In genomic region chr10:3740157-3740871, GRCh38 we compare ENCODE assay signal across 9 cellular contexts. TPM values are rescaled to one million over a fixed set of nuclear protein-coding genes. Genes with fewer than 3 reads are reported as not detected.
A peak's percentile ranks its signal among the peaks of the same experiment; 100 is the strongest.
DNase-seq lines count a peak whose midpoint lies in the region; ATAC-seq and TF ChIP-seq lines count a peak whose summit lies in the region.
"Had no signal": no experiment of that assay in that cellular context is flagged by ENCODE, and none has a peak within 500 bp of the region (broad histone marks: within the 10 kb centered on the region; RNA-seq: fewer than 3 reads in every experiment).

No MANE protein-coding gene starts in this region.

- DNase-seq in activated naive CD4-positive, alpha-beta T cell treated with anti-CD3 and anti-CD28 coated beads for 36 hours: no peak
- DNase-seq in activated naive CD4-positive, alpha-beta T cell (lab: John Stamatoyannopoulos, UW): no peak
- no peak for DNase-seq in activated T-helper 1 cell treated with anti-CD3 and anti-CD28 coated beads, Interleukin-12 subunit alpha, Interleukin-12 subunit beta, Interleukin-2, Interleukin-4 antibody, amounts not matched to agents 30 ng/mL and 10 ng/mL and 1 ng/mL, durations not matched to agents 14 hours and 24 hours and 36 hours (ENCODE audit: low spot score)
- no peak for DNase-seq in omental fat pad (ENCODE audit: low spot score)
- no peak for DNase-seq in smooth muscle cell (lab: John Stamatoyannopoulos, UW; ENCODE audit: unreplicated experiment)

- no peaks in the 10 kb centered on the region for H3K36me3 ChIP-seq in smooth muscle cell (ENCODE audit: low read depth)

- CTCF ChIA-PET in activated naive CD4-positive, alpha-beta T cell treated with anti-CD3 and anti-CD28 coated beads for 36 hours (lab: Charles Lee): interaction anchor here (0.8 kb wide), 1 partner anchor 546 kb away, joined by 3 read pairs; no protein-coding TSS in a partner anchor

- no peaks in the 10 kb centered on the region for H3K9me3 Mint-ChIP-seq in activated naive CD4-positive, alpha-beta T cell treated with anti-CD3 and anti-CD28 coated beads for 36 hours
- no peaks in the 10 kb centered on the region for H3K9me3 Mint-ChIP-seq in activated T-helper 1 cell treated with anti-CD3 and anti-CD28 coated beads, Interleukin-12 subunit alpha, Interleukin-12 subunit beta, Interleukin-2, Interleukin-4 antibody, amounts not matched to agents 30 ng/mL and 10 ng/mL and 1 ng/mL, durations not matched to agents 14 hours and 24 hours and 36 hours
- H3K9me3 Mint-ChIP-seq: nephron had no signal

- intact Hi-C loops in activated naive CD4-positive, alpha-beta T cell treated with anti-CD3 and anti-CD28 coated beads for 36 hours (cut with micrococcal nuclease): loop anchor here (1.0 to 5.0 kb wide), 10 partner anchors 18 to 1552 kb away; no protein-coding TSS in a partner anchor
- intact Hi-C loops in activated T-helper 1 cell treated with anti-CD3 and anti-CD28 coated beads, Interleukin-12 subunit alpha, Interleukin-12 subunit beta, Interleukin-2, Interleukin-4 antibody, amounts not matched to agents 30 ng/mL and 10 ng/mL and 1 ng/mL, durations not matched to agents 14 hours and 24 hours and 36 hours (cut with micrococcal nuclease): loop anchor here (1.0 to 2.0 kb wide), 4 partner anchors 18 to 117 kb away; no protein-coding TSS in a partner anchor

- no peaks in the 10 kb centered on the region for H3K27me3 Mint-ChIP-seq in activated naive CD4-positive, alpha-beta T cell treated with anti-CD3 and anti-CD28 coated beads for 36 hours (ENCODE audit: low read depth)
- no peaks in the 10 kb centered on the region for H3K27me3 Mint-ChIP-seq in activated T-helper 1 cell treated with anti-CD3 and anti-CD28 coated beads, Interleukin-12 subunit alpha, Interleukin-12 subunit beta, Interleukin-2, Interleukin-4 antibody, amounts not matched to agents 30 ng/mL and 10 ng/mL and 1 ng/mL, durations not matched to agents 14 hours and 24 hours and 36 hours (ENCODE audit: insufficient read depth)

- H3K4me3 Mint-ChIP-seq in activated naive CD4-positive, alpha-beta T cell treated with anti-CD3 and anti-CD28 coated beads for 36 hours: no peak overlapping the region
- H3K4me3 Mint-ChIP-seq in activated T-helper 1 cell treated with anti-CD3 and anti-CD28 coated beads, Interleukin-12 subunit alpha, Interleukin-12 subunit beta, Interleukin-2, Interleukin-4 antibody, amounts not matched to agents 30 ng/mL and 10 ng/mL and 1 ng/mL, durations not matched to agents 14 hours and 24 hours and 36 hours: no peak overlapping the region
- H3K4me3 Mint-ChIP-seq: nephron had no signal

- peaks cover 31% of the 10 kb centered on the region for H3K4me1 Mint-ChIP-seq in activated naive CD4-positive, alpha-beta T cell treated with anti-CD3 and anti-CD28 coated beads for 36 hours (ENCODE audit: low read depth)
- H3K4me1 Mint-ChIP-seq in activated T-helper 1 cell treated with anti-CD3 and anti-CD28 coated beads, Interleukin-12 subunit alpha, Interleukin-12 subunit beta, Interleukin-2, Interleukin-4 antibody, amounts not matched to agents 30 ng/mL and 10 ng/mL and 1 ng/mL, durations not matched to agents 14 hours and 24 hours and 36 hours (ENCODE audit: low read depth): peaks cover 30% of the 10 kb centered on the region

- no peaks in the 10 kb centered on the region for H3K4me1 ChIP-seq in smooth muscle cell (ENCODE audit: low read depth)

- no peaks in the 10 kb centered on the region for H4K20me1 ChIP-seq in smooth muscle cell (ENCODE audit: low read depth)

- no peaks in the 10 kb centered on the region for H3K79me2 ChIP-seq in smooth muscle cell (ENCODE audit: low read depth)

- no peak overlapping the region for H3K4me2 ChIP-seq in smooth muscle cell

- ATAC-seq in HG03196 (IDR thresholded peaks at IDR 0.05; ENCODE audit: unreplicated experiment) (peak; percentile 73), omental fat pad (ENCODE audit: low FRiP score) (peak; percentile 96), HG03159 (IDR thresholded peaks at IDR 0.05; ENCODE audit: unreplicated experiment) (no peak), GM21825 (IDR thresholded peaks at IDR 0.05; ENCODE audit: unreplicated experiment) (no peak)

- H3K9ac ChIP-seq in smooth muscle cell (ENCODE audit: low read depth): no peak overlapping the region

- H3K36me3 Mint-ChIP-seq in activated naive CD4-positive, alpha-beta T cell treated with anti-CD3 and anti-CD28 coated beads for 36 hours (ENCODE audit: low read depth): no peaks in the 10 kb centered on the region
- H3K36me3 Mint-ChIP-seq in activated T-helper 1 cell treated with anti-CD3 and anti-CD28 coated beads, Interleukin-12 subunit alpha, Interleukin-12 subunit beta, Interleukin-2, Interleukin-4 antibody, amounts not matched to agents 30 ng/mL and 10 ng/mL and 1 ng/mL, durations not matched to agents 14 hours and 24 hours and 36 hours (ENCODE audit: low read depth): no peaks in the 10 kb centered on the region

- 65% methylated on average over 5 of the region's 5 CpGs for WGBS in smooth muscle cell (ENCODE audit: low lambda C conversion rate)

- no peaks in the 10 kb centered on the region for H3F3A ChIP-seq in smooth muscle cell (ENCODE audit: low read depth)

- no peak overlapping the region for H3K4me3 ChIP-seq in smooth muscle cell

- TF ChIP-seq CTCF in omental fat pad (IDR thresholded peaks at IDR 0.05) (no peak), smooth muscle cell (IDR thresholded peaks at IDR 0.05; ENCODE audit: borderline replicate concordance, insufficient read depth, poor library complexity, severe bottlenecking) (no peak)

- no peaks in the 10 kb centered on the region for H3K27me3 ChIP-seq in smooth muscle cell (ENCODE audit: low read depth)

- no peak overlapping the region for H3K27ac ChIP-seq in smooth muscle cell (ENCODE audit: low read depth)

- H3K27ac Mint-ChIP-seq in activated naive CD4-positive, alpha-beta T cell treated with anti-CD3 and anti-CD28 coated beads for 36 hours: peak overlapping the region; percentile 59
- H3K27ac Mint-ChIP-seq in activated T-helper 1 cell treated with anti-CD3 and anti-CD28 coated beads, Interleukin-12 subunit alpha, Interleukin-12 subunit beta, Interleukin-2, Interleukin-4 antibody, amounts not matched to agents 30 ng/mL and 10 ng/mL and 1 ng/mL, durations not matched to agents 14 hours and 24 hours and 36 hours: peak overlapping the region; percentile 7
- H3K27ac Mint-ChIP-seq: nephron had no signal

- H2AFZ ChIP-seq in smooth muscle cell (ENCODE audit: low read depth): no peak overlapping the region

- no peaks in the 10 kb centered on the region for H3K9me3 ChIP-seq in smooth muscle cell (replicated peaks; ENCODE audit: low read depth)

RNA-seq across cellular contexts. Expression of gene KLF6, which starts 44.7 kb away (rescaled TPM):
- total RNA-seq in activated naive CD4-positive, alpha-beta T cell treated with anti-CD3 and anti-CD28 coated beads for 36 hours: 10 to 100 TPM; 78.9 to 82.1 TPM
- 110 and 113 TPM in 2 replicates for total RNA-seq in activated T-helper 1 cell treated with anti-CD3 and anti-CD28 coated beads, Interleukin-12 subunit alpha, Interleukin-12 subunit beta, Interleukin-2, Interleukin-4 antibody, amounts not matched to agents 30 ng/mL and 10 ng/mL and 1 ng/mL, durations not matched to agents 14 hours and 24 hours and 36 hours
- total RNA-seq in omental fat pad: 100 to 1,000 TPM; 185 to 404 (median 276) TPM
- 171 and 198 TPM in 2 replicates for total RNA-seq in smooth muscle cell
- 519 and 728 TPM in 2 replicates for polyA plus RNA-seq in smooth muscle cell

Comparison
In these comparisons a context has a peak if more than half of its experiments do, and no peak if none do; other contexts are left out.
1. ATAC-seq: peak in HG03196 (single experiment) and omental fat pad (single experiment); none in HG03159 (single experiment) and GM21825 (single experiment).